1 cellular context compared by ENCODE assay signal in the genomic region with DNA sequence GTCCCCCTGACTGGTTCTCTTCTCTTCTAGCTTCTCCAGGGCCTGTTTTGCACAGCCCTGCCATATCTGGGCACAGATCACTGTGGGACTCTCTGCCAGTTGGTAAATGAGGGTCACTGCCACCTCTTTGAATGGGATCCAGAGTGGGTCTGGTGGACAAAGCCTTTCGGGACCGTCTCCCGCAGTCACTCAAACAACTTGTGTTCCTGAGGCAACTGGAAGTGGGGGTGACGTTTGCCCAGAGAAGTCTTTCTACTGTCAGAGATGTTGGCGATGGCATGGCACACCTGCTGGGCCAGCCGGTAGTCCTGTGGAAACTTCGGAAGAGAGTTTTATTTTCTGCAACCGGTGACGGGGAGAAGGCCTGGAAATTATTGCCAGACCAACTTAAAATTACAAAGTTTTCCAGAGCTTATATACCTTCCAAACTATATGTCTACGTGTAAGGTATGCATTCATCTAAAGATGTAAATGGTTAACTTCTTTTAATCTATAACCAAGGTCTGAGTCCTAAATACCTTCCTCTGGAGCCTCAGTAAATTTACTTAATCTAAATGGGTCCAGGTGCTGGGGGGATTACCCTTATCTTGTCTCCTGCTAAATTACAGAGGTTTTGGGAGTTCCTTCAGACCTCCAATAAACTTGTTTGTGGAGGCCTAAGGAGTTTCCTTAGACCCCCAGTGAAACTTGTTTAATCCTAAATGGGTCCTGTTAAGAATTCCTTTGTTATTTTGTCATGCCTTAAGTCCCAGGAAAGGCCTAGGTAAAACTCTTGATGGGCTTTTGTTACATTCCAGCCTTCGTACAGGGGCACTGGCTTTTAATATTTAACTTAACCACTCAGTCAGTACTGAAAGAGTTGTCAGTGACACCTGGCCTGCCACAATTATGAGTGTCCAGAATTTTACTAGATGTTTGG.
A peak's percentile ranks its signal among the peaks of the same experiment; 100 is the strongest.
TF ChIP-seq lines count a peak whose summit lies in the region.

No MANE protein-coding gene starts in this region.

TF ChIP-seq in HepG2, 621 proteins besides CTCF, POLR2A, EP300 and RAD21 (continued from another document and continues in another):
- TF ChIP-seq, protein P1, sequence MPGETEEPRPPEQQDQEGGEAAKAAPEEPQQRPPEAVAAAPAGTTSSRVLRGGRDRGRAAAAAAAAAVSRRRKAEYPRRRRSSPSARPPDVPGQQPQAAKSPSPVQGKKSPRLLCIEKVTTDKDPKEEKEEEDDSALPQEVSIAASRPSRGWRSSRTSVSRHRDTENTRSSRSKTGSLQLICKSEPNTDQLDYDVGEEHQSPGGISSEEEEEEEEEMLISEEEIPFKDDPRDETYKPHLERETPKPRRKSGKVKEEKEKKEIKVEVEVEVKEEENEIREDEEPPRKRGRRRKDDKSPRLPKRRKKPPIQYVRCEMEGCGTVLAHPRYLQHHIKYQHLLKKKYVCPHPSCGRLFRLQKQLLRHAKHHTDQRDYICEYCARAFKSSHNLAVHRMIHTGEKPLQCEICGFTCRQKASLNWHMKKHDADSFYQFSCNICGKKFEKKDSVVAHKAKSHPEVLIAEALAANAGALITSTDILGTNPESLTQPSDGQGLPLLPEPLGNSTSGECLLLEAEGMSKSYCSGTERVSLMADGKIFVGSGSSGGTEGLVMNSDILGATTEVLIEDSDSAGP (CRISPR knock-in tag; IDR thresholded peaks at IDR 0.05; ENCODE audit: borderline replicate concordance), result 0 out of 2 replicates have a peak, but pooled peaks have one; percentile 8
- TF ChIP-seq NR1H2 (CRISPR knock-in tag; IDR thresholded peaks at IDR 0.05; ENCODE audit: borderline replicate concordance, low read depth), result no peak
- TF ChIP-seq, protein P2, sequence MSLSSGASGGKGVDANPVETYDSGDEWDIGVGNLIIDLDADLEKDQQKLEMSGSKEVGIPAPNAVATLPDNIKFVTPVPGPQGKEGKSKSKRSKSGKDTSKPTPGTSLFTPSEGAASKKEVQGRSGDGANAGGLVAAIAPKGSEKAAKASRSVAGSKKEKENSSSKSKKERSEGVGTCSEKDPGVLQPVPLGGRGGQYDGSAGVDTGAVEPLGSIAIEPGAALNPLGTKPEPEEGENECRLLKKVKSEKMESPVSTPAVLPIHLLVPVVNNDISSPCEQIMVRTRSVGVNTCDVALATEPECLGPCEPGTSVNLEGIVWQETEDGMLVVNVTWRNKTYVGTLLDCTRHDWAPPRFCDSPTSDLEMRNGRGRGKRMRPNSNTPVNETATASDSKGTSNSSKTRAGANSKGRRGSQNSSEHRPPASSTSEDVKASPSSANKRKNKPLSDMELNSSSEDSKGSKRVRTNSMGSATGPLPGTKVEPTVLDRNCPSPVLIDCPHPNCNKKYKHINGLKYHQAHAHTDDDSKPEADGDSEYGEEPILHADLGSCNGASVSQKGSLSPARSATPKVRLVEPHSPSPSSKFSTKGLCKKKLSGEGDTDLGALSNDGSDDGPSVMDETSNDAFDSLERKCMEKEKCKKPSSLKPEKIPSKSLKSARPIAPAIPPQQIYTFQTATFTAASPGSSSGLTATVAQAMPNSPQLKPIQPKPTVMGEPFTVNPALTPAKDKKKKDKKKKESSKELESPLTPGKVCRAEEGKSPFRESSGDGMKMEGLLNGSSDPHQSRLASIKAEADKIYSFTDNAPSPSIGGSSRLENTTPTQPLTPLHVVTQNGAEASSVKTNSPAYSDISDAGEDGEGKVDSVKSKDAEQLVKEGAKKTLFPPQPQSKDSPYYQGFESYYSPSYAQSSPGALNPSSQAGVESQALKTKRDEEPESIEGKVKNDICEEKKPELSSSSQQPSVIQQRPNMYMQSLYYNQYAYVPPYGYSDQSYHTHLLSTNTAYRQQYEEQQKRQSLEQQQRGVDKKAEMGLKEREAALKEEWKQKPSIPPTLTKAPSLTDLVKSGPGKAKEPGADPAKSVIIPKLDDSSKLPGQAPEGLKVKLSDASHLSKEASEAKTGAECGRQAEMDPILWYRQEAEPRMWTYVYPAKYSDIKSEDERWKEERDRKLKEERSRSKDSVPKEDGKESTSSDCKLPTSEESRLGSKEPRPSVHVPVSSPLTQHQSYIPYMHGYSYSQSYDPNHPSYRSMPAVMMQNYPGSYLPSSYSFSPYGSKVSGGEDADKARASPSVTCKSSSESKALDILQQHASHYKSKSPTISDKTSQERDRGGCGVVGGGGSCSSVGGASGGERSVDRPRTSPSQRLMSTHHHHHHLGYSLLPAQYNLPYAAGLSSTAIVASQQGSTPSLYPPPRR (CRISPR knock-in tag; IDR thresholded peaks at IDR 0.05; ENCODE audit: borderline replicate concordance), result 0 out of 2 replicates have a peak, but pooled peaks have one; percentile 13
- no peak for TF ChIP-seq HINFP (CRISPR knock-in tag; IDR thresholded peaks at IDR 0.05; ENCODE audit: low read depth)
- TF ChIP-seq ZNF766 (CRISPR knock-in tag; IDR thresholded peaks at IDR 0.05; ENCODE audit: borderline replicate concordance), result no peak
- TF ChIP-seq SNRNP70 (IDR thresholded peaks at IDR 0.05; ENCODE audit: low read depth, low read length), result no peak
- TF ChIP-seq ZSCAN29 (CRISPR knock-in tag; conservative IDR thresholded peaks at IDR 0.05), result no peak
- TF ChIP-seq ZNF652 (CRISPR knock-in tag; IDR thresholded peaks at IDR 0.05; ENCODE audit: borderline replicate concordance, low read depth), result peak; percentile 47; the same call in 1 of the 2 replicates
- TF ChIP-seq SALL2 (CRISPR knock-in tag; IDR thresholded peaks at IDR 0.05), result no peak
- no peak for TF ChIP-seq ZFY (CRISPR knock-in tag; IDR thresholded peaks at IDR 0.05)
- no peak for TF ChIP-seq ZBTB44 (CRISPR knock-in tag; IDR thresholded peaks at IDR 0.05)
- TF ChIP-seq ATF5 (CRISPR knock-in tag; IDR thresholded peaks at IDR 0.05; ENCODE audit: low read depth), result no peak
- TF ChIP-seq MLLT10 (CRISPR knock-in tag; IDR thresholded peaks at IDR 0.05), result no peak
- no peak for TF ChIP-seq RARA (CRISPR knock-in tag; IDR thresholded peaks at IDR 0.05)
- no peak for TF ChIP-seq ZNF703 (CRISPR knock-in tag; IDR thresholded peaks at IDR 0.05; ENCODE audit: borderline replicate concordance)
- 0 out of 2 replicates have a peak, but pooled peaks have one; percentile 18 for TF ChIP-seq ZNF274 (CRISPR knock-in tag; IDR thresholded peaks at IDR 0.05)
- no peak for TF ChIP-seq ZNF816 (CRISPR knock-in tag; IDR thresholded peaks at IDR 0.05; ENCODE audit: borderline replicate concordance)
- no peak for TF ChIP-seq DNMT1 (CRISPR knock-in tag; IDR thresholded peaks at IDR 0.05)
- TF ChIP-seq GATAD2A (CRISPR knock-in tag; IDR thresholded peaks at IDR 0.05), result 0 out of 2 replicates have a peak, but pooled peaks have one; percentile 24
- no peak for TF ChIP-seq PHF20 (CRISPR knock-in tag; IDR thresholded peaks at IDR 0.05)
- TF ChIP-seq TOPORS (CRISPR knock-in tag; IDR thresholded peaks at IDR 0.05), result no peak
- peak; percentile 9; the same call in 1 of the 2 replicates for TF ChIP-seq PHF8 (CRISPR knock-in tag; IDR thresholded peaks at IDR 0.05)
- TF ChIP-seq NONO (IDR thresholded peaks at IDR 0.05), result no peak
- TF ChIP-seq NONO (CRISPR knock-in tag; conservative IDR thresholded peaks at IDR 0.05), result no peak
- no peak for TF ChIP-seq ZNF768 (CRISPR knock-in tag; IDR thresholded peaks at IDR 0.05)
- TF ChIP-seq PRPF4 (IDR thresholded peaks at IDR 0.05; ENCODE audit: low read depth, low read length, poor library complexity, severe bottlenecking), result no peak
- TF ChIP-seq KLF12 (CRISPR knock-in tag; IDR thresholded peaks at IDR 0.05; ENCODE audit: borderline replicate concordance), result no peak
- no peak for TF ChIP-seq MXD1 (CRISPR knock-in tag; IDR thresholded peaks at IDR 0.05)
- peak; percentile 55 for TF ChIP-seq ASH2L (IDR thresholded peaks at IDR 0.05; ENCODE audit: insufficient read length, low read depth, low read length)
- no peak for TF ChIP-seq KMT2B (CRISPR knock-in tag; IDR thresholded peaks at IDR 0.05)
- TF ChIP-seq THAP8 (CRISPR knock-in tag; IDR thresholded peaks at IDR 0.05; ENCODE audit: borderline replicate concordance), result no peak
- no peak for TF ChIP-seq HDAC2 (CRISPR knock-in tag; IDR thresholded peaks at IDR 0.05)
- TF ChIP-seq TBX2 (CRISPR knock-in tag; IDR thresholded peaks at IDR 0.05; ENCODE audit: borderline replicate concordance), result peak; percentile 11; the same call in 1 of the 2 replicates
- TF ChIP-seq NCOA2 (CRISPR knock-in tag; IDR thresholded peaks at IDR 0.05), result no peak; the same call in 1 of the 2 replicates
- TF ChIP-seq PHF21A (CRISPR knock-in tag; IDR thresholded peaks at IDR 0.05), result peak; percentile 28; the same call in 1 of the 2 replicates
- no peak for TF ChIP-seq ZNF580 (CRISPR knock-in tag; IDR thresholded peaks at IDR 0.05; ENCODE audit: borderline replicate concordance, low read depth)
- no peak for TF ChIP-seq MEF2D (CRISPR knock-in tag; IDR thresholded peaks at IDR 0.05)
- TF ChIP-seq, protein P3, sequence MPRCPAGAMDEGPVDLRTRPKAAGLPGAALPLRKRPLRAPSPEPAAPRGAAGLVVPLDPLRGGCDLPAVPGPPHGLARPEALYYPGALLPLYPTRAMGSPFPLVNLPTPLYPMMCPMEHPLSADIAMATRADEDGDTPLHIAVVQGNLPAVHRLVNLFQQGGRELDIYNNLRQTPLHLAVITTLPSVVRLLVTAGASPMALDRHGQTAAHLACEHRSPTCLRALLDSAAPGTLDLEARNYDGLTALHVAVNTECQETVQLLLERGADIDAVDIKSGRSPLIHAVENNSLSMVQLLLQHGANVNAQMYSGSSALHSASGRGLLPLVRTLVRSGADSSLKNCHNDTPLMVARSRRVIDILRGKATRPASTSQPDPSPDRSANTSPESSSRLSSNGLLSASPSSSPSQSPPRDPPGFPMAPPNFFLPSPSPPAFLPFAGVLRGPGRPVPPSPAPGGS (CRISPR knock-in tag; IDR thresholded peaks at IDR 0.05), result no peak
- TF ChIP-seq KDM6A (CRISPR knock-in tag; IDR thresholded peaks at IDR 0.05; ENCODE audit: low read depth), result peak; percentile 45
- TF ChIP-seq ATF4 (CRISPR knock-in tag; IDR thresholded peaks at IDR 0.05), result no peak
- TF ChIP-seq, protein P4, sequence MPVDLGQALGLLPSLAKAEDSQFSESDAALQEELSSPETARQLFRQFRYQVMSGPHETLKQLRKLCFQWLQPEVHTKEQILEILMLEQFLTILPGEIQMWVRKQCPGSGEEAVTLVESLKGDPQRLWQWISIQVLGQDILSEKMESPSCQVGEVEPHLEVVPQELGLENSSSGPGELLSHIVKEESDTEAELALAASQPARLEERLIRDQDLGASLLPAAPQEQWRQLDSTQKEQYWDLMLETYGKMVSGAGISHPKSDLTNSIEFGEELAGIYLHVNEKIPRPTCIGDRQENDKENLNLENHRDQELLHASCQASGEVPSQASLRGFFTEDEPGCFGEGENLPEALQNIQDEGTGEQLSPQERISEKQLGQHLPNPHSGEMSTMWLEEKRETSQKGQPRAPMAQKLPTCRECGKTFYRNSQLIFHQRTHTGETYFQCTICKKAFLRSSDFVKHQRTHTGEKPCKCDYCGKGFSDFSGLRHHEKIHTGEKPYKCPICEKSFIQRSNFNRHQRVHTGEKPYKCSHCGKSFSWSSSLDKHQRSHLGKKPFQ (CRISPR knock-in tag; IDR thresholded peaks at IDR 0.05; ENCODE audit: insufficient replicate concordance), result peak; percentile 45
- TF ChIP-seq ZNF784 (CRISPR knock-in tag; IDR thresholded peaks at IDR 0.05; ENCODE audit: borderline replicate concordance), result no peak
